In genomic region chrX:116694046-116694445, GRCh38 we compare ENCODE assay signal across 36 cellular contexts.
"Had no signal": no experiment of that assay in that cellular context is flagged by ENCODE, and none has a peak within 500 bp of the region (broad histone marks: within the 10 kb centered on the region; RNA-seq: fewer than 3 reads in every experiment).

No MANE protein-coding gene starts in this region.

- H3K4me3 Mint-ChIP-seq: activated B cell treated with CpG ODN at 0.5 μM for 24 hours; activated CD4-positive, alpha-beta memory T cell treated with anti-CD3 and anti-CD28 coated beads for 36 hours; activated naive CD8-positive, alpha-beta T cell treated with anti-CD3 and anti-CD28 coated beads for 36 hours; activated T-cell treated with anti-CD3 and anti-CD28 coated beads, Interleukin-2, amount 50 U/mL, for 4 hours; activated T-helper 1 cell treated with anti-CD3 and anti-CD28 coated beads, Interleukin-12 subunit alpha, Interleukin-12 subunit beta, Interleukin-2, Interleukin-4 antibody, amounts not matched to agents 30 ng/mL and 10 ng/mL and 1 ng/mL, durations not matched to agents 14 hours and 24 hours and 36 hours had no signal

- H3K9me3 ChIP-seq: ascending aorta, Peyer's patch, SJCRH30, SK-N-SH had no signal

- H3K27me3 Mint-ChIP-seq: activated B cell treated with CpG ODN at 0.5 μM for 24 hours; activated CD4-positive, alpha-beta memory T cell treated with anti-CD3 and anti-CD28 coated beads for 36 hours; activated naive CD8-positive, alpha-beta T cell treated with anti-CD3 and anti-CD28 coated beads for 36 hours had no signal

- H3K4me1 Mint-ChIP-seq: activated B cell treated with CpG ODN at 0.5 μM for 24 hours; activated naive CD8-positive, alpha-beta T cell treated with anti-CD3 and anti-CD28 coated beads for 36 hours had no signal

- ATAC-seq: activated T-cell treated with anti-CD3 and anti-CD28 coated beads, Interleukin-2, amount 50 U/mL, for 4 hours; K562; PC-3; Right ventricle myocardium inferior had no signal

- H3K4me3 ChIP-seq: ascending aorta, K562, Peyer's patch, SJCRH30 had no signal

- H3K36me3 Mint-ChIP-seq: activated CD4-positive, alpha-beta memory T cell treated with anti-CD3 and anti-CD28 coated beads for 36 hours; activated naive CD8-positive, alpha-beta T cell treated with anti-CD3 and anti-CD28 coated beads for 36 hours had no signal

- H3K36me3 ChIP-seq: ascending aorta, Peyer's patch, SJCRH30 had no signal

- DNase-seq: activated B cell treated with CpG ODN at 0.5 μM for 24 hours; activated CD4-positive, alpha-beta memory T cell treated with anti-CD3 and anti-CD28 coated beads for 36 hours; activated CD4-positive, alpha-beta T cell treated with anti-CD3 and anti-CD28 coated beads for 4 hours; activated CD4-positive, alpha-beta T cell treated with anti-CD3 and anti-CD28 coated beads, Interleukin-2, amount 50 U/mL, for 1 hour; activated CD4-positive, CD25-positive, alpha-beta regulatory T cell treated with anti-CD3 and anti-CD28 coated beads, Interleukin-2, amount 50 U/mL, for 72 hours; activated CD8-positive, alpha-beta memory T cell treated with anti-CD3 and anti-CD28 coated beads, Interleukin-2, amount 50 U/mL, for 4 hours; activated gamma-delta T cell treated with Interleukin-2 at 50 U/mL for 16 hours; activated naive CD4-positive, alpha-beta T cell treated with anti-CD3 and anti-CD28 coated beads, Interleukin-2, amount 50 U/mL, for 16 hours; activated naive CD8-positive, alpha-beta T cell treated with anti-CD3 and anti-CD28 coated beads for 36 hours; activated T-cell treated with anti-CD3 and anti-CD28 coated beads for 4 hours; activated T-cell treated with anti-CD3 and anti-CD28 coated beads, Interleukin-2, amount 50 U/mL, for 4 hours; amniotic stem cell; IMR-90; NCI-H1092 treated with DMSO at 0.1 percent for 48 hours; NCI-H1417; NCI-H146; NCI-H187; NCI-H2081; NCI-H226; NCI-H446 treated with DMSO at 0.1 percent for 48 hours; NCI-H526; NCI-H748 treated with DMSO at 0.1 percent for 48 hours; NK-92 treated with Interleukin-12 subunit alpha and Interleukin-12 subunit beta, amount 100 ng/mL, for 24 hours; PC-3; Peyer's patch; SJCRH30; SK-N-SH; T-helper 1 cell; T-helper 2 cell; T-helper 9 cell had no signal

- H3K27ac ChIP-seq: ascending aorta, Peyer's patch, RWPE1, SJCRH30, VCaP had no signal

- H3K9me3 Mint-ChIP-seq: activated T-helper 1 cell treated with anti-CD3 and anti-CD28 coated beads, Interleukin-12 subunit alpha, Interleukin-12 subunit beta, Interleukin-2, Interleukin-4 antibody, amounts not matched to agents 30 ng/mL and 10 ng/mL and 1 ng/mL, durations not matched to agents 14 hours and 24 hours and 36 hours had no signal

- H3K27ac Mint-ChIP-seq: activated B cell treated with CpG ODN at 0.5 μM for 24 hours; activated CD4-positive, alpha-beta memory T cell treated with anti-CD3 and anti-CD28 coated beads for 36 hours; activated naive CD8-positive, alpha-beta T cell treated with anti-CD3 and anti-CD28 coated beads for 36 hours; activated T-helper 1 cell treated with anti-CD3 and anti-CD28 coated beads, Interleukin-12 subunit alpha, Interleukin-12 subunit beta, Interleukin-2, Interleukin-4 antibody, amounts not matched to agents 30 ng/mL and 10 ng/mL and 1 ng/mL, durations not matched to agents 14 hours and 24 hours and 36 hours had no signal

- H3K9ac ChIP-seq: SK-N-SH had no signal

- FAIRE-seq: K562 had no signal

- H3K4me1 ChIP-seq: ascending aorta, Peyer's patch, SJCRH30 had no signal
